In the genomic region with DNA sequence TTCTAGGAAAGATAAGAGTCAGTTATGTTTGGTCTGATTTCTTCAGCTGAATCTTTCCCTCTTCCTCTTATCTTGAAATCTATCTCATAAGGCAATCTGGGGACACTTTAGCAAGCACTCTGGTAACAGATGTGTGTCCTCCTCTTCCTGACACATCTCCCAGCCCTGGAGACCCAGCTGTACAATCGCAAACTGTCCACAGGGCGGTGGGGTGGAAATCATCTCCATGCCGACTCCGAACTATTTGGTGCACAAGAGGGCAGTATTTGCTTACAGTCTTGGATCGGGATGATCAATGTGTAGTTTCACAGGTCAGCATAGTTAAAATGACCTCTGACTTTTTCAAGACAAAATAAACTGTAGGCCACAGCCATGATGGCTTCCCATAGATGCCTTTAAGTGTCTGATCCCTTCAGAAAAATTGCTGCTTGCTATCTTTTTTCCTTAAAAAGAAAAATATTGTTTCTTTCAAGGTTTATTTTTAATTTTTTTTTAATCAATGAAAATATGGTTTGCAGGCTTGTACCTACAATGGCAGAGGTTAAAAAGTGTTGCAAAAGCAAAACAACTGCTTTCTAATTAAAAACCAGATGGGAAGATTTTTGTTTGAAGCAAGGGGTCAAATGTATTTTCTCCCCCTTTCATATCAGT, we compare ENCODE assay signal across 8 cellular contexts. TPM values are rescaled to one million over a fixed set of nuclear protein-coding genes. Genes with fewer than 3 reads are reported as not detected.
DNase-seq lines count a peak whose midpoint lies in the region; ATAC-seq and TF ChIP-seq lines count a peak whose summit lies in the region.

No MANE protein-coding gene starts in this region.

- H3K9me3 ChIP-seq in IMR-90 (ENCODE audit: control insufficient read depth, insufficient read depth, low read length) (no peaks in the 10 kb centered on the region), Panc1 (ENCODE audit: control insufficient read depth, insufficient read depth, low read depth, low read length) (no peaks in the 10 kb centered on the region), lower lobe of right lung (no peaks in the 10 kb centered on the region)

- peaks cover 10% of the 10 kb centered on the region for H3K4me1 Mint-ChIP-seq in stimulated activated effector memory CD8-positive, alpha-beta T cell treated with anti-CD3 and anti-CD28 coated beads, Interleukin-12 subunit alpha, Interleukin-12 subunit beta, amount 100 ng/mL, for 72 hours

- no peak overlapping the region for H3K56ac ChIP-seq in IMR-90 (ENCODE audit: extremely low read depth, insufficient read depth, low read length)

- TF ChIP-seq CTCF in IMR-90 (conservative IDR thresholded peaks at IDR 0.05; ENCODE audit: low read depth, low read length) (peak; percentile 99), Panc1 (IDR thresholded peaks at IDR 0.05) (peak; percentile 90), dorsolateral prefrontal cortex (IDR thresholded peaks at IDR 0.05 in 54 of 56, conservative IDR thresholded peaks at IDR 0.05 in 2 of 56; ENCODE audit: low read depth in 1 of 56, partially characterized antibody in 56 of 56) (peak; percentile 50 to 93 (median 76)), lower lobe of right lung (IDR thresholded peaks at IDR 0.05) (peak; percentile 60)

- 20% methylated on average over 1 of the region's 5 CpGs; no CpG with 5 or more reads in 1 of the 2 experiments for WGBS in IMR-90 (ENCODE audit: extremely low coverage in 2 of 2, insufficient read length in 1 of 2), 2 experiments

- CTCF ChIA-PET in IMR-90 (lab: Yijun Ruan, JAX), result interaction anchor here (0.6 to 1.9 kb wide), 10 partner anchors 11 to 427 kb away, joined by 3 to 7 read pairs (median 4); no protein-coding TSS in a partner anchor
- CTCF ChIA-PET in Panc1 (lab: Charles Lee), result interaction anchor here (1.1 kb wide), 1 partner anchor 438 kb away, joined by 3 read pairs; no protein-coding TSS in a partner anchor

- no peak overlapping the region for H3K4ac ChIP-seq in IMR-90 (ENCODE audit: low read depth, low read length)

- H3K9me3 Mint-ChIP-seq in stimulated activated effector memory CD8-positive, alpha-beta T cell treated with anti-CD3 and anti-CD28 coated beads, Interleukin-12 subunit alpha, Interleukin-12 subunit beta, amount 100 ng/mL, for 72 hours, result no peaks in the 10 kb centered on the region

- H2AK5ac ChIP-seq in IMR-90 (ENCODE audit: low read depth, low read length), result no peak overlapping the region

- H3K27me3 ChIP-seq in IMR-90 (ENCODE audit: control insufficient read depth, insufficient read depth, low read length), result no peaks in the 10 kb centered on the region
- H3K27me3 ChIP-seq in Panc1 (ENCODE audit: control insufficient read depth, insufficient read depth, low read length), result no peaks in the 10 kb centered on the region
- H3K27me3 ChIP-seq in dorsolateral prefrontal cortex, result no peaks in the 10 kb centered on the region
- no peaks in the 10 kb centered on the region for H3K27me3 ChIP-seq in lower lobe of right lung (ENCODE audit: low read depth)

- H3K79me1 ChIP-seq in IMR-90 (ENCODE audit: low read depth in 1 of 2, low read length in 2 of 2), result peaks cover 3 to 17% of the 10 kb centered on the region in 2 experiments; a peak in 3 of 4 replicates

- peaks cover 6% of the 10 kb centered on the region for H3K36me3 Mint-ChIP-seq in stimulated activated effector memory CD8-positive, alpha-beta T cell treated with anti-CD3 and anti-CD28 coated beads, Interleukin-12 subunit alpha, Interleukin-12 subunit beta, amount 100 ng/mL, for 72 hours

- H3K23ac ChIP-seq in IMR-90 (ENCODE audit: low read depth, low read length), result no peak overlapping the region

- H3K18ac ChIP-seq in IMR-90 (ENCODE audit: low read depth, low read length), result no peak overlapping the region

- H3K36me3 ChIP-seq in IMR-90 (ENCODE audit: control insufficient read depth, insufficient read depth, low read length) (no peaks in the 10 kb centered on the region), Panc1 (ENCODE audit: control insufficient read depth, insufficient read depth, low read length) (no peaks in the 10 kb centered on the region), lower lobe of right lung (no peaks in the 10 kb centered on the region)

- no peak overlapping the region for H2BK120ac ChIP-seq in IMR-90 (ENCODE audit: low read depth, low read length)

- H2BK20ac ChIP-seq in IMR-90 (ENCODE audit: low read depth, low read length), result no peak overlapping the region

- no peak overlapping the region for H3K27ac Mint-ChIP-seq in stimulated activated effector memory CD8-positive, alpha-beta T cell treated with anti-CD3 and anti-CD28 coated beads, Interleukin-12 subunit alpha, Interleukin-12 subunit beta, amount 100 ng/mL, for 72 hours

- no peak overlapping the region for H3K14ac ChIP-seq in IMR-90 (replicated peaks; ENCODE audit: low read depth, low read length)

- no peaks in the 10 kb centered on the region for H3K9me1 ChIP-seq in IMR-90 (ENCODE audit: insufficient read depth, low read length)

- no peak overlapping the region for H3K4me2 ChIP-seq in IMR-90 (ENCODE audit: low read depth, low read length)

- no peak overlapping the region for H2BK5ac ChIP-seq in IMR-90 (ENCODE audit: low read depth, low read length, poor library complexity, severe bottlenecking)

- BruUV-seq in IMR-90 (replicated peaks; lab: Mats Ljungman, UMichigan), result no TSS peak
- no TSS peak for BruUV-seq in Panc1 (replicated peaks; lab: Mats Ljungman, UMichigan)

- no peak overlapping the region for H3K4me3 Mint-ChIP-seq in stimulated activated effector memory CD8-positive, alpha-beta T cell treated with anti-CD3 and anti-CD28 coated beads, Interleukin-12 subunit alpha, Interleukin-12 subunit beta, amount 100 ng/mL, for 72 hours

- H4K8ac ChIP-seq in IMR-90 (ENCODE audit: low read depth in 2 of 2, low read length in 2 of 2), result no peak overlapping the region

- H2AK9ac ChIP-seq in IMR-90 (replicated peaks; ENCODE audit: low read depth, low read length, poor library complexity), result peak overlapping the region; percentile 46

- POLR2A ChIA-PET in IMR-90 (lab: Charles Lee; ENCODE audit: unreplicated experiment) (no interaction called here), Panc1 (lab: Charles Lee) (no interaction called here)

- H3K9ac ChIP-seq in IMR-90 (ENCODE audit: low read depth, low read length), result no peak overlapping the region

- ATAC-seq in IMR-90 (ENCODE audit: low read depth) (peak; percentile 93), Panc1 (peak; percentile 93), lower lobe of right lung (peak; percentile 65 to 70), HG03432 (IDR thresholded peaks at IDR 0.05; ENCODE audit: unreplicated experiment) (no peak), HG02970 (IDR thresholded peaks at IDR 0.05; ENCODE audit: low FRiP score, unreplicated experiment) (no peak)
- no peak for ATAC-seq in stimulated activated effector memory CD8-positive, alpha-beta T cell treated with anti-CD3 and anti-CD28 coated beads, Interleukin-12 subunit alpha, Interleukin-12 subunit beta, amount 100 ng/mL, for 72 hours

- no peak overlapping the region for H4K5ac ChIP-seq in IMR-90 (ENCODE audit: low read depth, low read length)

- H3K27ac ChIP-seq in IMR-90 (ENCODE audit: insufficient read depth, low read length) (no peak overlapping the region), Panc1 (ENCODE audit: low read length) (no peak overlapping the region; the same call in 1 of the 2 replicates), dorsolateral prefrontal cortex (no peak overlapping the region), lower lobe of right lung (no peak overlapping the region)

- no peak for TF ChIP-seq POLR2A in IMR-90 (IDR thresholded peaks at IDR 0.05; ENCODE audit: low read depth, low read length)

- H3K4me1 ChIP-seq in IMR-90 (ENCODE audit: control insufficient read depth, insufficient read depth, low read length) (peaks cover 2% of the 10 kb centered on the region; the same call in 1 of the 2 replicates), Panc1 (ENCODE audit: control insufficient read depth, insufficient read depth, low read length) (peaks cover 13% of the 10 kb centered on the region), lower lobe of right lung (peaks cover 24% of the 10 kb centered on the region)

- peaks cover 3% of the 10 kb centered on the region for H4K20me1 ChIP-seq in IMR-90 (ENCODE audit: insufficient read depth, low read length)

- H4K91ac ChIP-seq in IMR-90 (ENCODE audit: insufficient read depth, low read depth, low read length), result no peak overlapping the region

- H2AFZ ChIP-seq in IMR-90 (replicated peaks; ENCODE audit: low read length, poor library complexity), result peak overlapping the region; percentile 71

- no peak overlapping the region for H2BK15ac ChIP-seq in IMR-90 (ENCODE audit: low read depth, low read length)

- TF ChIP-seq RAD21 in IMR-90 (IDR thresholded peaks at IDR 0.05; ENCODE audit: low read length), result peak; percentile 94

- in situ Hi-C loops in IMR-90 (cut with MboI; ENCODE audit: low sequenced_read_pairs), result loop anchor here (5.0 to 10.0 kb wide), 2 partner anchors 316 to 424 kb away; no protein-coding TSS in a partner anchor
- in situ Hi-C loops in Panc1 (cut with HindIII; ENCODE audit: low pct_unique_long_range_greater_than_20kb, low sequenced_read_pairs), result no loop called here

- dilution Hi-C loops in IMR-90 (cut with HindIII; ENCODE audit: low sequenced_read_pairs, unreplicated experiment), result no loop called here

- DNase-seq in COR-L47 (lab: John Stamatoyannopoulos, UW), result peak; percentile 84
- DNase-seq in IMR-90, result peak; percentile 83
- peak; percentile 36 for DNase-seq in Panc1 (ENCODE audit: low read depth, low spot score)
- peak in 7 of 10 donors; percentile 14 to 68 (median 60) for DNase-seq in dorsolateral prefrontal cortex
- DNase-seq in lower lobe of right lung, result no peak
- no peak for DNase-seq in stimulated activated effector memory CD8-positive, alpha-beta T cell treated with anti-CD3 and anti-CD28 coated beads, Interleukin-12 subunit alpha, Interleukin-12 subunit beta, amount 100 ng/mL, for 72 hours (ENCODE audit: low spot score in 2 of 2)

- H3K4me3 ChIP-seq in IMR-90 (ENCODE audit: insufficient read depth, low read depth, low read length) (no peak overlapping the region), Panc1 (ENCODE audit: low read depth in 2 of 2, low read length in 2 of 2) (no peak overlapping the region), dorsolateral prefrontal cortex (no peak overlapping the region), lower lobe of right lung (no peak overlapping the region)

- intact Hi-C loops in IMR-90 (cut with micrococcal nuclease), result loop anchor here (1.0 to 5.0 kb wide), 4 partner anchors 256 to 438 kb away; no protein-coding TSS in a partner anchor
- intact Hi-C loops in Panc1 (cut with micrococcal nuclease; ENCODE audit: unreplicated experiment), result loop anchor here (5.0 to 10.0 kb wide), 3 partner anchors 124 to 414 kb away; no protein-coding TSS in a partner anchor
- intact Hi-C loops in dorsolateral prefrontal cortex (cut with DNase I), result loop anchor here (5.0 to 10.0 kb wide), 5 partner anchors 151 to 411 kb away; no protein-coding TSS in a partner anchor
- intact Hi-C loops in lower lobe of right lung (cut with DNase I), result no loop called here

RNA-seq across cellular contexts. Expression of a gene that starts 17.7 kb away (rescaled TPM):
- total RNA-seq in IMR-90 (2012; rRNA removed), result 4.4 and 4.5 TPM in 2 replicates
- polyA plus RNA-seq in IMR-90 (2012; rRNA removed), result 9.3 and 10.6 TPM in 2 replicates
- 5.9 and 11.2 TPM in 2 replicates for polyA plus RNA-seq in IMR-90 (2012; cell fraction: cytosol; rRNA removed)
- 7.5 and 15.5 TPM in 2 replicates for polyA plus RNA-seq in IMR-90 (2012; cell fraction: nucleus; rRNA removed; ENCODE audit: low replicate concordance)
- 15.4 TPM for total RNA-seq in Panc1 (2021; ENCODE audit: unreplicated experiment)
- polyA plus RNA-seq in Panc1 (2012; ENCODE audit: insufficient read length), result 28.3 TPM
- 10 to 100 TPM in 109 of 120 experiments, 1 to 10 TPM in 11; 5.7 to 16.9 (median 12.9) TPM for total RNA-seq in dorsolateral prefrontal cortex
- total RNA-seq in lower lobe of right lung, result 15.6 TPM

RNA-seq across cellular contexts. Expression of a gene that starts 47.4 kb away (rescaled TPM):
- total RNA-seq in IMR-90 (2012; rRNA removed) (83.3 and 99.2 TPM in 2 replicates), Panc1 (2021; ENCODE audit: unreplicated experiment) (122 TPM), dorsolateral prefrontal cortex (10 to 100 TPM; 13.0 to 28.3 (median 18.2) TPM), lower lobe of right lung (21.4 TPM)
- polyA plus RNA-seq in IMR-90 (2012; rRNA removed), result 68.7 and 75.2 TPM in 2 replicates
- 43.0 and 49.3 TPM in 2 replicates for polyA plus RNA-seq in IMR-90 (2012; cell fraction: cytosol; rRNA removed)
- 21.0 and 28.8 TPM in 2 replicates for polyA plus RNA-seq in IMR-90 (2012; cell fraction: nucleus; rRNA removed; ENCODE audit: low replicate concordance)
- 167 TPM for polyA plus RNA-seq in Panc1 (2012; ENCODE audit: insufficient read length)

Comparison
In these comparisons a context has a peak if more than half of its experiments do, and no peak if none do; other contexts are left out.
1. DNase-seq: peak in COR-L47 (single experiment), IMR-90 (single experiment), Panc1 (single experiment) and dorsolateral prefrontal cortex (7 of 10); none in lower lobe of right lung (single experiment) and stimulated activated effector memory CD8-positive, alpha-beta T cell treated with anti-CD3 and anti-CD28 coated beads, Interleukin-12 subunit alpha, Interleukin-12 subunit beta, amount 100 ng/mL, for 72 hours (0 of 2).
2. ATAC-seq: peak in IMR-90 (single experiment), Panc1 (single experiment) and lower lobe of right lung (2 of 2); none in HG03432 (single experiment), HG02970 (single experiment) and stimulated activated effector memory CD8-positive, alpha-beta T cell treated with anti-CD3 and anti-CD28 coated beads, Interleukin-12 subunit alpha, Interleukin-12 subunit beta, amount 100 ng/mL, for 72 hours (single experiment).
3. Peak in every context shown above with its lines, with median percentiles within 50 percentile points of each other: CTCF ChIP-seq.